ENCODE assay signal across 2 cellular contexts in genomic region chr6:89818977-89819335, GRCh38.
TF ChIP-seq lines count a peak whose summit lies in the region.

No MANE protein-coding gene starts in this region.

TF ChIP-seq in IMR-90, 13 proteins besides CTCF, POLR2A, EP300 and RAD21 (continued from another document):
- TF ChIP-seq BHLHE40 (IDR thresholded peaks at IDR 0.05; ENCODE audit: low read depth, low read length) (no peak), RFX5 (IDR thresholded peaks at IDR 0.05; ENCODE audit: low read depth, low read length) (no peak), SMC3 (IDR thresholded peaks at IDR 0.05; ENCODE audit: low read depth, low read length) (no peak), CEBPB (IDR thresholded peaks at IDR 0.05; ENCODE audit: low read depth, low read length) (no peak), NFE2L2 (IDR thresholded peaks at IDR 0.05; ENCODE audit: low read depth, low read length) (no peak), FOS (IDR thresholded peaks at IDR 0.05; ENCODE audit: low read depth, low read length) (no peak)
- TF ChIP-seq, protein P1, sequence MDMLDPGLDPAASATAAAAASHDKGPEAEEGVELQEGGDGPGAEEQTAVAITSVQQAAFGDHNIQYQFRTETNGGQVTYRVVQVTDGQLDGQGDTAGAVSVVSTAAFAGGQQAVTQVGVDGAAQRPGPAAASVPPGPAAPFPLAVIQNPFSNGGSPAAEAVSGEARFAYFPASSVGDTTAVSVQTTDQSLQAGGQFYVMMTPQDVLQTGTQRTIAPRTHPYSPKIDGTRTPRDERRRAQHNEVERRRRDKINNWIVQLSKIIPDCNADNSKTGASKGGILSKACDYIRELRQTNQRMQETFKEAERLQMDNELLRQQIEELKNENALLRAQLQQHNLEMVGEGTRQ (IDR thresholded peaks at IDR 0.05; ENCODE audit: low read depth, low read length) = no peak

TF ChIP-seq in neural cell, 6 proteins besides CTCF, POLR2A, EP300 and RAD21 (continued from another document):
- TF ChIP-seq, protein P2, sequence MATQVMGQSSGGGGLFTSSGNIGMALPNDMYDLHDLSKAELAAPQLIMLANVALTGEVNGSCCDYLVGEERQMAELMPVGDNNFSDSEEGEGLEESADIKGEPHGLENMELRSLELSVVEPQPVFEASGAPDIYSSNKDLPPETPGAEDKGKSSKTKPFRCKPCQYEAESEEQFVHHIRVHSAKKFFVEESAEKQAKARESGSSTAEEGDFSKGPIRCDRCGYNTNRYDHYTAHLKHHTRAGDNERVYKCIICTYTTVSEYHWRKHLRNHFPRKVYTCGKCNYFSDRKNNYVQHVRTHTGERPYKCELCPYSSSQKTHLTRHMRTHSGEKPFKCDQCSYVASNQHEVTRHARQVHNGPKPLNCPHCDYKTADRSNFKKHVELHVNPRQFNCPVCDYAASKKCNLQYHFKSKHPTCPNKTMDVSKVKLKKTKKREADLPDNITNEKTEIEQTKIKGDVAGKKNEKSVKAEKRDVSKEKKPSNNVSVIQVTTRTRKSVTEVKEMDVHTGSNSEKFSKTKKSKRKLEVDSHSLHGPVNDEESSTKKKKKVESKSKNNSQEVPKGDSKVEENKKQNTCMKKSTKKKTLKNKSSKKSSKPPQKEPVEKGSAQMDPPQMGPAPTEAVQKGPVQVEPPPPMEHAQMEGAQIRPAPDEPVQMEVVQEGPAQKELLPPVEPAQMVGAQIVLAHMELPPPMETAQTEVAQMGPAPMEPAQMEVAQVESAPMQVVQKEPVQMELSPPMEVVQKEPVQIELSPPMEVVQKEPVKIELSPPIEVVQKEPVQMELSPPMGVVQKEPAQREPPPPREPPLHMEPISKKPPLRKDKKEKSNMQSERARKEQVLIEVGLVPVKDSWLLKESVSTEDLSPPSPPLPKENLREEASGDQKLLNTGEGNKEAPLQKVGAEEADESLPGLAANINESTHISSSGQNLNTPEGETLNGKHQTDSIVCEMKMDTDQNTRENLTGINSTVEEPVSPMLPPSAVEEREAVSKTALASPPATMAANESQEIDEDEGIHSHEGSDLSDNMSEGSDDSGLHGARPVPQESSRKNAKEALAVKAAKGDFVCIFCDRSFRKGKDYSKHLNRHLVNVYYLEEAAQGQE (IDR thresholded peaks at IDR 0.05; ENCODE audit: borderline replicate concordance) = no peak
- TF ChIP-seq MXI1 (conservative IDR thresholded peaks at IDR 0.05; ENCODE audit: poor library complexity, severe bottlenecking) = no peak
- TF ChIP-seq EZH2 (IDR thresholded peaks at IDR 0.05; ENCODE audit: borderline replicate concordance, insufficient read depth, low read length, poor library complexity, severe bottlenecking) = no peak
- no peak for TF ChIP-seq TAF1 (IDR thresholded peaks at IDR 0.05; ENCODE audit: low read depth)
TF ChIP-seq in neural cell: peak in this region for 0.
